1 cellular context compared by ENCODE assay signal in the genomic region with DNA sequence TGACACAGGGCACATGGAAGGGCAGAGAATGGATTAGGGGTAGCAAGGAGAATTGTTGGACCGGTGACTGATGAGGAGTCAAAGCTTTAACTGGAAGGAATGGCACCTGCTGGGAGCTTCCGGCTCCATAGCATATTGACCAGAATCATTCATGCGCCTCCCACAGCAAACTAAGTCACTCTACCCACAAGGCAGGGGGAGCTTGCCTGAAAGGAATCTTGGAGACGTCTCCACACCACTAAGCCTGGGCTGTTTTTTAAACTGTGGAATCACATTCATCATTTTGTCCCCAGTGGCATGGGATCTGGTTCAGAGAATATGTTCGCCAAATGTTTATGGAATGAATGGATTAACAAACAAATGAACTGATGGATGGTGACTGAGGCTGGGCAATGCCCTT.
TF ChIP-seq lines count a peak whose summit lies in the region.

No MANE protein-coding gene starts in this region.

TF ChIP-seq in HEK293, 187 proteins besides CTCF, POLR2A, EP300 and RAD21 (continued from another document):
- no peak for TF ChIP-seq GFI1B (tag by site-specific recombination; IDR thresholded peaks at IDR 0.05)
- no peak for TF ChIP-seq ZNF660 (tag by site-specific recombination; IDR thresholded peaks at IDR 0.05)
